8 cellular contexts compared by ENCODE assay signal in the genomic region with DNA sequence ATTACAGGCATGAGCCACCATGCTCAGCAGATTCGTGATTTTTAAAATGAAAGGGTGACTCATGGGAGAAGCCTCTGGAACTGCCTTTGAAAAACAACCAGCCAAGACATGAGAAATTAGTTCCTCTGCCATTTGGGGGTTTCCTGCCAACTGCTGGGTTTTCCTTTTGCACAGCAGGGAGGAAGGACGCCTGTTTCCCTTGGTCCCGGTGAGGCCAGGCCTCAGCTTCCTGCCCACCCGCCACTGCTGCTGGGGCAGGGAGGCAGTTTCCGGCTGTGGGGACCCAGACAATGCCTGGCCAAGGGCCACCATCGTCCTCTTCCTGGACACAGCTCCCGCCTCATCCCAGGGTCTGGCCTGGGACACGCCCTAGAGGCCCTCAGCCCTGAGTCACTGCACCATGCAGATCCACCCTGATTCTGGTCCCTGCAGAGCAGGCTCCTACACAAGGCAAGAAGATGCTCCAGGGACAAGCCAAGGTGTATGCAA. TPM values are rescaled to one million over a fixed set of nuclear protein-coding genes. Genes with fewer than 3 reads are reported as not detected.
DNase-seq lines count a peak whose midpoint lies in the region; ATAC-seq and TF ChIP-seq lines count a peak whose summit lies in the region.

No MANE protein-coding gene starts in this region.

- H3K27me3 ChIP-seq in body of pancreas (no peaks in the 10 kb centered on the region), right lobe of liver (no peaks in the 10 kb centered on the region), tibial artery (no peaks in the 10 kb centered on the region)

- peak; percentile 78 for DNase-seq in CD1c-positive myeloid dendritic cell (ENCODE audit: extremely low spot score)
- DNase-seq in MV-4-11 (lab: John Stamatoyannopoulos, UW): peak; percentile 69
- DNase-seq in body of pancreas: peak in 3 of 4 donors; percentile 47 to 63 (median 48)
- peak; percentile 76 to 84 (median 83) for DNase-seq in right lobe of liver
- DNase-seq in tibial artery: peak; percentile 74 to 84

- intact Hi-C loops in body of pancreas (cut with DNase I) (loop anchor here (5.0 kb wide), 1 partner anchor 230 kb away; no protein-coding TSS in a partner anchor), right lobe of liver (cut with DNase I) (no loop called here), tibial artery (cut with DNase I; ENCODE audit: low total_unique reads) (no loop called here)

- H3K9me3 ChIP-seq in body of pancreas (no peaks in the 10 kb centered on the region), right lobe of liver (no peaks in the 10 kb centered on the region), tibial artery (no peaks in the 10 kb centered on the region)

- H3K27ac ChIP-seq in body of pancreas (peak overlapping the region in 2 of 4 donors; percentile 55 to 63), right lobe of liver (peak overlapping the region; percentile 4 to 93 (median 40)), tibial artery (peak overlapping the region; percentile 59 to 89)

- no peak for TF ChIP-seq POLR2A in body of pancreas (IDR thresholded peaks at IDR 0.05)
- TF ChIP-seq POLR2A in right lobe of liver (IDR thresholded peaks at IDR 0.05): no peak

- no peak for TF ChIP-seq CTCF in body of pancreas (IDR thresholded peaks at IDR 0.05)
- no peak for TF ChIP-seq CTCF in right lobe of liver (IDR thresholded peaks at IDR 0.05)
- TF ChIP-seq CTCF in tibial artery (IDR thresholded peaks at IDR 0.05): no peak

- H3K36me3 ChIP-seq in body of pancreas (replicated peaks in 1 of 2; ENCODE audit: insufficient read depth in 1 of 2, low read depth in 2 of 2): peaks cover 0 to 2% of the 10 kb centered on the region in 2 donors
- H3K36me3 ChIP-seq in right lobe of liver: no peaks in the 10 kb centered on the region
- peaks cover 0 to 35% (median 12%) of the 10 kb centered on the region in 3 donors for H3K36me3 ChIP-seq in tibial artery

- no peak overlapping the region for H3K4me3 ChIP-seq in body of pancreas
- no peak overlapping the region for H3K4me3 ChIP-seq in right lobe of liver
- no peak overlapping the region for H3K4me3 ChIP-seq in tibial artery

- WGBS in body of pancreas, 2 donors: 64 to 75% methylated on average over 8 of the region's 8 CpGs
- WGBS in right lobe of liver (ENCODE audit: insufficient coverage, low coverage, low lambda C conversion rate, missing lambda C conversion rate): 46% methylated on average over 3 of the region's 8 CpGs

- ATAC-seq in body of pancreas (no peak), right lobe of liver (peak; percentile 26 to 54 (median 28)), GM21360 (IDR thresholded peaks at IDR 0.05; ENCODE audit: unreplicated experiment) (no peak), HG02571 (IDR thresholded peaks at IDR 0.05; ENCODE audit: unreplicated experiment) (no peak), HG03378 (IDR thresholded peaks at IDR 0.05; ENCODE audit: unreplicated experiment) (no peak)

- peaks cover 23% of the 10 kb centered on the region for H3K4me1 ChIP-seq in body of pancreas
- H3K4me1 ChIP-seq in right lobe of liver: peaks cover 0 to 39% (median 21%) of the 10 kb centered on the region in 4 donors
- H3K4me1 ChIP-seq in tibial artery: peaks cover 4 to 54% (median 41%) of the 10 kb centered on the region in 4 donors

RNA-seq across cellular contexts. Expression of a gene that starts 10.2 kb away (rescaled TPM):
- total RNA-seq in body of pancreas (10 to 100 TPM; 14.5 to 26.4 TPM), right lobe of liver (10 to 100 TPM in 4 of 6 experiments, 1 to 10 TPM in 2; 5.0 to 19.4 (median 12.8) TPM)

RNA-seq across cellular contexts. Expression of a gene that starts 40.1 kb away (rescaled TPM):
- total RNA-seq in body of pancreas: 10 to 100 TPM; 19.2 to 48.8 TPM
- 10 to 100 TPM; 13.5 to 20.4 (median 15.6) TPM for total RNA-seq in right lobe of liver

Comparison
In these comparisons a context has a peak if more than half of its experiments do, and no peak if none do; other contexts are left out.
1. ATAC-seq: peak in right lobe of liver (4 of 4); none in body of pancreas (single experiment), GM21360 (single experiment), HG02571 (single experiment) and HG03378 (single experiment).
2. Peak in every context shown above with its lines, with median percentiles within 50 percentile points of each other: DNase-seq.